Comparison of ENCODE assay signal across 1 cellular context in the genomic region with DNA sequence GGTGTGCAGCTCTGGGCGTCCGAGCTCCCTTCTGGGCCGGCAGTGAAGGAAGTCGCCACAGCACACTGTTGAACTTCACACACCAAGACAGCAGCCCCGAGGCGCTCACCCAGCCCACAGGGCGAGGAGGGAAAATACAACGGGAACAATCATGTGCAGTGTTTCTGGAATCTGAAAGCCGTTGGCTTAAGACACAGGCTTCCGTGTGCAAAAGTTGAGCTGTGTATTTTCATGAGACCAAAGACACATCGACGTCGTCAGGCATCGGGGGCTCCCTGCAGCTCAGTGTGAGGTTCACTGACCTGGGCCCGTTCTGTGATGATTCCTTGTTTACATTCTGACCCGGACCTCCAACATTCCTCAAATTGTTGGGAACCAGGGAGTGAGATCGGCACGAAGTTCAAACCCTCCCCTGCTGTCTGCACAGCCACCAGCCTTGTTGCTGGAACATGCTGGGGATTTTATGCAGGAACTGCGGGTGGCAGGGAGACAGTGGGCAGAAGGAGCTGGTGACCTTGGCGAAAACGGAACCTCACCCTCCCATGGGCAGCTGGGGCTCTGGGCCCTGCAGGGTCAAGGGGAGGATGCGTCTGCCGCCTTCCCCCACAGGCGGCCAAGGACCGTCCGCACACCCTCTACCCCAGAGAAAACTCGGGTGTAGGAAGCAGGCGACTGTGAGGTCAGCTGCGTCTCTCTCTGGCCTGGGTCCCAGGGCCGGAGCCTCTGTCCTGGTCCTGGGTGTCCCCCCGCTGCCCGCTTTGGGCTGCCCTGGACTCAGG.
TF ChIP-seq lines count a peak whose summit lies in the region.

No MANE protein-coding gene starts in this region.

TF ChIP-seq in HepG2, 621 proteins besides CTCF, POLR2A, EP300 and RAD21 (continued from another document and continues in another):
- TF ChIP-seq, protein P1, sequence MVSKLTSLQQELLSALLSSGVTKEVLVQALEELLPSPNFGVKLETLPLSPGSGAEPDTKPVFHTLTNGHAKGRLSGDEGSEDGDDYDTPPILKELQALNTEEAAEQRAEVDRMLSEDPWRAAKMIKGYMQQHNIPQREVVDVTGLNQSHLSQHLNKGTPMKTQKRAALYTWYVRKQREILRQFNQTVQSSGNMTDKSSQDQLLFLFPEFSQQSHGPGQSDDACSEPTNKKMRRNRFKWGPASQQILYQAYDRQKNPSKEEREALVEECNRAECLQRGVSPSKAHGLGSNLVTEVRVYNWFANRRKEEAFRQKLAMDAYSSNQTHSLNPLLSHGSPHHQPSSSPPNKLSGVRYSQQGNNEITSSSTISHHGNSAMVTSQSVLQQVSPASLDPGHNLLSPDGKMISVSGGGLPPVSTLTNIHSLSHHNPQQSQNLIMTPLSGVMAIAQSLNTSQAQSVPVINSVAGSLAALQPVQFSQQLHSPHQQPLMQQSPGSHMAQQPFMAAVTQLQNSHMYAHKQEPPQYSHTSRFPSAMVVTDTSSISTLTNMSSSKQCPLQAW (CRISPR knock-in tag; IDR thresholded peaks at IDR 0.05): peak; percentile 66; the same call in 1 of the 2 replicates
- no peak for TF ChIP-seq TBP (CRISPR knock-in tag; IDR thresholded peaks at IDR 0.05)
- TF ChIP-seq, protein P2, sequence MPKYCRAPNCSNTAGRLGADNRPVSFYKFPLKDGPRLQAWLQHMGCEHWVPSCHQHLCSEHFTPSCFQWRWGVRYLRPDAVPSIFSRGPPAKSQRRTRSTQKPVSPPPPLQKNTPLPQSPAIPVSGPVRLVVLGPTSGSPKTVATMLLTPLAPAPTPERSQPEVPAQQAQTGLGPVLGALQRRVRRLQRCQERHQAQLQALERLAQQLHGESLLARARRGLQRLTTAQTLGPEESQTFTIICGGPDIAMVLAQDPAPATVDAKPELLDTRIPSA (CRISPR knock-in tag; IDR thresholded peaks at IDR 0.05; ENCODE audit: borderline replicate concordance): no peak
- TF ChIP-seq RORA (CRISPR knock-in tag; IDR thresholded peaks at IDR 0.05): no peak
- TF ChIP-seq, protein P3, sequence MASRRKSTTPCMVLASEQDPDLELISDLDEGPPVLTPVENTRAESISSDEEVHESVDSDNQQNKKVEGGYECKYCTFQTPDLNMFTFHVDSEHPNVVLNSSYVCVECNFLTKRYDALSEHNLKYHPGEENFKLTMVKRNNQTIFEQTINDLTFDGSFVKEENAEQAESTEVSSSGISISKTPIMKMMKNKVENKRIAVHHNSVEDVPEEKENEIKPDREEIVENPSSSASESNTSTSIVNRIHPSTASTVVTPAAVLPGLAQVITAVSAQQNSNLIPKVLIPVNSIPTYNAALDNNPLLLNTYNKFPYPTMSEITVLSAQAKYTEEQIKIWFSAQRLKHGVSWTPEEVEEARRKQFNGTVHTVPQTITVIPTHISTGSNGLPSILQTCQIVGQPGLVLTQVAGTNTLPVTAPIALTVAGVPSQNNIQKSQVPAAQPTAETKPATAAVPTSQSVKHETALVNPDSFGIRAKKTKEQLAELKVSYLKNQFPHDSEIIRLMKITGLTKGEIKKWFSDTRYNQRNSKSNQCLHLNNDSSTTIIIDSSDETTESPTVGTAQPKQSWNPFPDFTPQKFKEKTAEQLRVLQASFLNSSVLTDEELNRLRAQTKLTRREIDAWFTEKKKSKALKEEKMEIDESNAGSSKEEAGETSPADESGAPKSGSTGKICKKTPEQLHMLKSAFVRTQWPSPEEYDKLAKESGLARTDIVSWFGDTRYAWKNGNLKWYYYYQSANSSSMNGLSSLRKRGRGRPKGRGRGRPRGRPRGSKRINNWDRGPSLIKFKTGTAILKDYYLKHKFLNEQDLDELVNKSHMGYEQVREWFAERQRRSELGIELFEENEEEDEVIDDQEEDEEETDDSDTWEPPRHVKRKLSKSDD (CRISPR knock-in tag; IDR thresholded peaks at IDR 0.05; ENCODE audit: low read depth): 0 out of 2 replicates have a peak, but pooled peaks have one; percentile 79
- TF ChIP-seq DPF2 (CRISPR knock-in tag; IDR thresholded peaks at IDR 0.05; ENCODE audit: borderline replicate concordance, low read depth): peak; percentile 96
- TF ChIP-seq, protein P4, sequence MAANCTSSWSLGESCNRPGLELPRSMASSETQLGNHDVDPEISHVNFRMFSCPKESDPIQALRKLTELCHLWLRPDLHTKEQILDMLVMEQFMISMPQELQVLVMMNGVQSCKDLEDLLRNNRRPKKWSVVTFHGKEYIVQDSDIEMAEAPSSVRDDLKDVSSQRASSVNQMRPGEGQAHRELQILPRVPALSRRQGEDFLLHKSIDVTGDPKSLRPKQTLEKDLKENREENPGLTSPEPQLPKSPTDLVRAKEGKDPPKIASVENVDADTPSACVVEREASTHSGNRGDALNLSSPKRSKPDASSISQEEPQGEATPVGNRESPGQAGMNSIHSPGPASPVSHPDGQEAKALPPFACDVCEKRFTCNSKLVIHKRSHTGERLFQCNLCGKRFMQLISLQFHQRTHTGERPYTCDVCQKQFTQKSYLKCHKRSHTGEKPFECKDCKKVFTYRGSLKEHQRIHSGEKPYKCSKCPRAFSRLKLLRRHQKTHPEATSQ (CRISPR knock-in tag; IDR thresholded peaks at IDR 0.05; ENCODE audit: borderline replicate concordance): 0 out of 2 replicates have a peak, but pooled peaks have one; percentile 52
- TF ChIP-seq DNMT3B (CRISPR knock-in tag; conservative IDR thresholded peaks at IDR 0.05): no peak
- TF ChIP-seq, protein P5, sequence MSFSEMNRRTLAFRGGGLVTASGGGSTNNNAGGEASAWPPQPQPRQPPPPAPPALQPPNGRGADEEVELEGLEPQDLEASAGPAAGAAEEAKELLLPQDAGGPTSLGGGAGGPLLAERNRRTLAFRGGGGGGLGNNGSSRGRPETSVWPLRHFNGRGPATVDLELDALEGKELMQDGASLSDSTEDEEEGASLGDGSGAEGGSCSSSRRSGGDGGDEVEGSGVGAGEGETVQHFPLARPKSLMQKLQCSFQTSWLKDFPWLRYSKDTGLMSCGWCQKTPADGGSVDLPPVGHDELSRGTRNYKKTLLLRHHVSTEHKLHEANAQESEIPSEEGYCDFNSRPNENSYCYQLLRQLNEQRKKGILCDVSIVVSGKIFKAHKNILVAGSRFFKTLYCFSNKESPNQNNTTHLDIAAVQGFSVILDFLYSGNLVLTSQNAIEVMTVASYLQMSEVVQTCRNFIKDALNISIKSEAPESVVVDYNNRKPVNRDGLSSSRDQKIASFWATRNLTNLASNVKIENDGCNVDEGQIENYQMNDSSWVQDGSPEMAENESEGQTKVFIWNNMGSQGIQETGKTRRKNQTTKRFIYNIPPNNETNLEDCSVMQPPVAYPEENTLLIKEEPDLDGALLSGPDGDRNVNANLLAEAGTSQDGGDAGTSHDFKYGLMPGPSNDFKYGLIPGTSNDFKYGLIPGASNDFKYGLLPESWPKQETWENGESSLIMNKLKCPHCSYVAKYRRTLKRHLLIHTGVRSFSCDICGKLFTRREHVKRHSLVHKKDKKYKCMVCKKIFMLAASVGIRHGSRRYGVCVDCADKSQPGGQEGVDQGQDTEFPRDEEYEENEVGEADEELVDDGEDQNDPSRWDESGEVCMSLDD (CRISPR knock-in tag; IDR thresholded peaks at IDR 0.05; ENCODE audit: borderline replicate concordance): peak; percentile 95
- TF ChIP-seq, protein P6, sequence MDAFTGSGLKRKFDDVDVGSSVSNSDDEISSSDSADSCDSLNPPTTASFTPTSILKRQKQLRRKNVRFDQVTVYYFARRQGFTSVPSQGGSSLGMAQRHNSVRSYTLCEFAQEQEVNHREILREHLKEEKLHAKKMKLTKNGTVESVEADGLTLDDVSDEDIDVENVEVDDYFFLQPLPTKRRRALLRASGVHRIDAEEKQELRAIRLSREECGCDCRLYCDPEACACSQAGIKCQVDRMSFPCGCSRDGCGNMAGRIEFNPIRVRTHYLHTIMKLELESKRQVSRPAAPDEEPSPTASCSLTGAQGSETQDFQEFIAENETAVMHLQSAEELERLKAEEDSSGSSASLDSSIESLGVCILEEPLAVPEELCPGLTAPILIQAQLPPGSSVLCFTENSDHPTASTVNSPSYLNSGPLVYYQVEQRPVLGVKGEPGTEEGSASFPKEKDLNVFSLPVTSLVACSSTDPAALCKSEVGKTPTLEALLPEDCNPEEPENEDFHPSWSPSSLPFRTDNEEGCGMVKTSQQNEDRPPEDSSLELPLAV (CRISPR knock-in tag; conservative IDR thresholded peaks at IDR 0.05; ENCODE audit: low read depth): 0 out of 2 replicates have a peak, but pooled peaks have one; percentile 29
- TF ChIP-seq CEBPB (IDR thresholded peaks at IDR 0.05; ENCODE audit: borderline replicate concordance, low read depth, low read length): no peak
- TF ChIP-seq, protein P7, sequence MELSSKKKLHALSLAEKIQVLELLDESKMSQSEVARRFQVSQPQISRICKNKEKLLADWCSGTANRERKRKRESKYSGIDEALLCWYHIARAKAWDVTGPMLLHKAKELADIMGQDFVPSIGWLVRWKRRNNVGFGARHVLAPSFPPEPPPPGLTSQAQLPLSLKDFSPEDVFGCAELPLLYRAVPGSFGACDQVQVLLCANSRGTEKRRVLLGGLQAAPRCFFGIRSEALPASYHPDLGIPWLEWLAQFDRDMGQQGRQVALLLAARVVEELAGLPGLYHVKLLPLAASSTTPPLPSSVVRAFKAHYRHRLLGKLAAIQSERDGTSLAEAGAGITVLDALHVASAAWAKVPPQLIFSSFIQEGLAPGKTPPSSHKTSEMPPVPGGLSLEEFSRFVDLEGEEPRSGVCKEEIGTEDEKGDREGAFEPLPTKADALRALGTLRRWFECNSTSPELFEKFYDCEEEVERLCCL (CRISPR knock-in tag; IDR thresholded peaks at IDR 0.05; ENCODE audit: borderline replicate concordance): no peak
- TF ChIP-seq HNRNPH1 (optimal IDR thresholded peaks at IDR 0.05; ENCODE audit: low read depth, low read length): no peak
- no peak; the same call in 1 of the 2 replicates for TF ChIP-seq ZNF460 (CRISPR knock-in tag; IDR thresholded peaks at IDR 0.05; ENCODE audit: borderline replicate concordance)
- no peak for TF ChIP-seq MTA3 (CRISPR knock-in tag; IDR thresholded peaks at IDR 0.05)
- TF ChIP-seq, protein P8, sequence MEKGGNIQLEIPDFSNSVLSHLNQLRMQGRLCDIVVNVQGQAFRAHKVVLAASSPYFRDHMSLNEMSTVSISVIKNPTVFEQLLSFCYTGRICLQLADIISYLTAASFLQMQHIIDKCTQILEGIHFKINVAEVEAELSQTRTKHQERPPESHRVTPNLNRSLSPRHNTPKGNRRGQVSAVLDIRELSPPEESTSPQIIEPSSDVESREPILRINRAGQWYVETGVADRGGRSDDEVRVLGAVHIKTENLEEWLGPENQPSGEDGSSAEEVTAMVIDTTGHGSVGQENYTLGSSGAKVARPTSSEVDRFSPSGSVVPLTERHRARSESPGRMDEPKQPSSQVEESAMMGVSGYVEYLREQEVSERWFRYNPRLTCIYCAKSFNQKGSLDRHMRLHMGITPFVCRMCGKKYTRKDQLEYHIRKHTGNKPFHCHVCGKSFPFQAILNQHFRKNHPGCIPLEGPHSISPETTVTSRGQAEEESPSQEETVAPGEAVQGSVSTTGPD (CRISPR knock-in tag; IDR thresholded peaks at IDR 0.05): 0 out of 2 replicates have a peak, but pooled peaks have one; percentile 32
- no peak for TF ChIP-seq PHF20 (CRISPR knock-in tag; IDR thresholded peaks at IDR 0.05)
- TF ChIP-seq, protein P9, sequence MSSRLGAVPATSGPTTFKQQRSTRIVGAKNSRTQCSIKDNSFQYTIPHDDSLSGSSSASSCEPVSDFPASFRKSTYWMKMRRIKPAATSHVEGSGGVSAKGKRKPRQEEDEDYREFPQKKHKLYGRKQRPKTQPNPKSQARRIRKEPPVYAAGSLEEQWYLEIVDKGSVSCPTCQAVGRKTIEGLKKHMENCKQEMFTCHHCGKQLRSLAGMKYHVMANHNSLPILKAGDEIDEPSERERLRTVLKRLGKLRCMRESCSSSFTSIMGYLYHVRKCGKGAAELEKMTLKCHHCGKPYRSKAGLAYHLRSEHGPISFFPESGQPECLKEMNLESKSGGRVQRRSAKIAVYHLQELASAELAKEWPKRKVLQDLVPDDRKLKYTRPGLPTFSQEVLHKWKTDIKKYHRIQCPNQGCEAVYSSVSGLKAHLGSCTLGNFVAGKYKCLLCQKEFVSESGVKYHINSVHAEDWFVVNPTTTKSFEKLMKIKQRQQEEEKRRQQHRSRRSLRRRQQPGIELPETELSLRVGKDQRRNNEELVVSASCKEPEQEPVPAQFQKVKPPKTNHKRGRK (CRISPR knock-in tag; IDR thresholded peaks at IDR 0.05): no peak
- peak; percentile 88; the same call in 1 of the 2 replicates for TF ChIP-seq ZNF788 (CRISPR knock-in tag; IDR thresholded peaks at IDR 0.05; ENCODE audit: borderline replicate concordance)
- TF ChIP-seq KAT8 (CRISPR knock-in tag; IDR thresholded peaks at IDR 0.05): peak; percentile 79
- TF ChIP-seq PCBP2 (optimal IDR thresholded peaks at IDR 0.05; ENCODE audit: low read depth, low read length, poor library complexity, severe bottlenecking): no peak
- TF ChIP-seq, protein P10, sequence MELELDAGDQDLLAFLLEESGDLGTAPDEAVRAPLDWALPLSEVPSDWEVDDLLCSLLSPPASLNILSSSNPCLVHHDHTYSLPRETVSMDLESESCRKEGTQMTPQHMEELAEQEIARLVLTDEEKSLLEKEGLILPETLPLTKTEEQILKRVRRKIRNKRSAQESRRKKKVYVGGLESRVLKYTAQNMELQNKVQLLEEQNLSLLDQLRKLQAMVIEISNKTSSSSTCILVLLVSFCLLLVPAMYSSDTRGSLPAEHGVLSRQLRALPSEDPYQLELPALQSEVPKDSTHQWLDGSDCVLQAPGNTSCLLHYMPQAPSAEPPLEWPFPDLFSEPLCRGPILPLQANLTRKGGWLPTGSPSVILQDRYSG (CRISPR knock-in tag; IDR thresholded peaks at IDR 0.05): no peak
- TF ChIP-seq ZNF777 (CRISPR knock-in tag; IDR thresholded peaks at IDR 0.05): peak; percentile 85
- TF ChIP-seq MIXL1 (CRISPR knock-in tag; IDR thresholded peaks at IDR 0.05): peak; percentile 91
- no peak; the same call in 1 of the 2 replicates for TF ChIP-seq ZNF501 (CRISPR knock-in tag; IDR thresholded peaks at IDR 0.05)
- TF ChIP-seq ZNF577 (CRISPR knock-in tag; IDR thresholded peaks at IDR 0.05; ENCODE audit: borderline replicate concordance, low read depth): no peak
- TF ChIP-seq ZNF605 (CRISPR knock-in tag; IDR thresholded peaks at IDR 0.05): peak; percentile 94
- no peak for TF ChIP-seq GATA4 (IDR thresholded peaks at IDR 0.05; ENCODE audit: borderline replicate concordance, low read depth)
- no peak for TF ChIP-seq NFIC (IDR thresholded peaks at IDR 0.05; ENCODE audit: low read length)
- TF ChIP-seq, protein P11, sequence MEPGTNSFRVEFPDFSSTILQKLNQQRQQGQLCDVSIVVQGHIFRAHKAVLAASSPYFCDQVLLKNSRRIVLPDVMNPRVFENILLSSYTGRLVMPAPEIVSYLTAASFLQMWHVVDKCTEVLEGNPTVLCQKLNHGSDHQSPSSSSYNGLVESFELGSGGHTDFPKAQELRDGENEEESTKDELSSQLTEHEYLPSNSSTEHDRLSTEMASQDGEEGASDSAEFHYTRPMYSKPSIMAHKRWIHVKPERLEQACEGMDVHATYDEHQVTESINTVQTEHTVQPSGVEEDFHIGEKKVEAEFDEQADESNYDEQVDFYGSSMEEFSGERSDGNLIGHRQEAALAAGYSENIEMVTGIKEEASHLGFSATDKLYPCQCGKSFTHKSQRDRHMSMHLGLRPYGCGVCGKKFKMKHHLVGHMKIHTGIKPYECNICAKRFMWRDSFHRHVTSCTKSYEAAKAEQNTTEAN (CRISPR knock-in tag; conservative IDR thresholded peaks at IDR 0.05): peak; percentile 79; the same call in 1 of the 2 replicates
- peak; percentile 68; the same call in 1 of the 2 replicates for TF ChIP-seq SIN3B (IDR thresholded peaks at IDR 0.05; ENCODE audit: low read length)
- TF ChIP-seq SMARCE1 (IDR thresholded peaks at IDR 0.05; ENCODE audit: borderline replicate concordance): no peak
